Comparison of ENCODE assay signal across 9 cellular contexts in the genomic region with DNA sequence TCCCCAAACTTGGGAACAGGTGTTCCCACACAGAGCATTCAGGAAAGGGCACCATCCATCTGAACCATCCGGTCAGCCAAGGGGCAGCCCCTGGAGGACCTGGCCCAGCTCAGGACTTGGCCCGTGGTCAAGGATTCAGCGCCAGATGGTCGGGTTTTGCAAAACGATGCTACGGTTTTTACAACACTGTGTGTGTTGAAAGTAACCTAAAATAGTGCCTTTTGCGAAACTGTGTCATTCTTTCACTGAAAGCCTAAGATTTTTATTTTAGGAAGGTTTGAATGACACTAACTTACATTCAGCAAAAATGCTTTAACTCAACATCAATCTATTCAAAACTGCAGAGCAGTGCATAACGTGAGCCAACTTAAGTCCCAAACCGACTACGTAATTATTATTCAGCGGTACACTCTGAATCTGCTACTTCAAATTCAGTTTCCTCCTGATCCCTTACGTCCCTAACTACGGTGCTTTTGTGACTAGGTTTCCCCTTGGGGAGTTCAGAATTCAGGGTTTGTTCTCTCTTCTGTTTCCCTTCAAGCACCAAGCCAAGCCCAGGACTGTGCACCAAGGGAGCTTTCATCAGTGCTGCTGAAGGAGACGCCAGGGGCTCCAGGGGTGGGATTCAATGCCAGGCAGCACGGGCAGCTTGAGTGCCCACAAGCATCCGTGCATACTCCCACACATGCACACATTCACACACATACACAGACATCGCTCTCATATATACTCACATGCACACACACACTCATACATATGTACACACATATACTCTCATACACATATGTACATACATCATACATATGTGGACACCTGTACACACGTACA. TPM values are rescaled to one million over a fixed set of nuclear protein-coding genes. Genes with fewer than 3 reads are reported as not detected.
DNase-seq lines count a peak whose midpoint lies in the region; ATAC-seq and TF ChIP-seq lines count a peak whose summit lies in the region.
"Had no signal": no experiment of that assay in that cellular context is flagged by ENCODE, and none has a peak within 500 bp of the region (broad histone marks: within the 10 kb centered on the region; RNA-seq: fewer than 3 reads in every experiment).

No MANE protein-coding gene starts in this region.

- no peak overlapping the region for H3K18ac ChIP-seq in neuronal stem cell (ENCODE audit: low read length)

- H3K27ac ChIP-seq in neuronal stem cell (replicated peaks; ENCODE audit: low read length) (no peak overlapping the region), osteoblast (ENCODE audit: low read depth, low read length) (no peak overlapping the region)

- no peaks in the 10 kb centered on the region for H3K27me3 ChIP-seq in neuronal stem cell (ENCODE audit: control insufficient read depth in 3 of 3, insufficient read depth in 3 of 3, low read depth in 1 of 3, low read length in 3 of 3)
- H3K27me3 ChIP-seq in osteoblast (ENCODE audit: insufficient read depth, low read length), result no peaks in the 10 kb centered on the region
- H3K27me3 ChIP-seq: left lung had no signal

- H3K4ac ChIP-seq in neuronal stem cell (ENCODE audit: low read length), result no peak overlapping the region

- no peak overlapping the region for H3K27ac Mint-ChIP-seq in activated T-cell treated with anti-CD3 and anti-CD28 coated beads, Interleukin-2, amount 50 U/mL, for 72 hours
- H3K27ac Mint-ChIP-seq in glutamatergic neuron (ENCODE audit: unreplicated experiment), result no peak overlapping the region
- H3K27ac Mint-ChIP-seq in Calu3 (ENCODE audit: unreplicated experiment), result no peak overlapping the region

- H4K20me1 ChIP-seq in osteoblast (ENCODE audit: insufficient read depth, low read length), result peaks cover 76% of the 10 kb centered on the region

- no peak overlapping the region for H4K91ac ChIP-seq in neuronal stem cell (ENCODE audit: low read depth, low read length, poor library complexity)

- H3K9me3 ChIP-seq in neuronal stem cell (replicated peaks in 1 of 2; ENCODE audit: control insufficient read depth in 2 of 2, insufficient read depth in 1 of 2, low read depth in 1 of 2, low read length in 2 of 2), result no peaks in the 10 kb centered on the region
- no peaks in the 10 kb centered on the region for H3K9me3 ChIP-seq in osteoblast (ENCODE audit: low read depth, low read length)
- H3K9me3 ChIP-seq: left lung had no signal

- no peak overlapping the region for H3K14ac ChIP-seq in neuronal stem cell (ENCODE audit: low read length)

- intact Hi-C loops in Calu3 (cut with micrococcal nuclease; ENCODE audit: unreplicated experiment), result no loop called here

- H2BK15ac ChIP-seq in neuronal stem cell (ENCODE audit: low read length), result no peak overlapping the region

- peaks cover 32% of the 10 kb centered on the region for H3K79me1 ChIP-seq in neuronal stem cell (ENCODE audit: low read depth, low read length)

- peaks cover 30% of the 10 kb centered on the region for H3K4me1 Mint-ChIP-seq in activated T-cell treated with anti-CD3 and anti-CD28 coated beads, Interleukin-2, amount 50 U/mL, for 72 hours (ENCODE audit: low read depth)
- peaks cover 23% of the 10 kb centered on the region for H3K4me1 Mint-ChIP-seq in glutamatergic neuron (ENCODE audit: low read depth, unreplicated experiment)
- H3K4me1 Mint-ChIP-seq in Calu3 (ENCODE audit: low read depth, unreplicated experiment), result no peaks in the 10 kb centered on the region

- H3K4me3 Mint-ChIP-seq in activated T-cell treated with anti-CD3 and anti-CD28 coated beads, Interleukin-2, amount 50 U/mL, for 72 hours, result no peak overlapping the region
- H3K4me3 Mint-ChIP-seq in glutamatergic neuron (ENCODE audit: unreplicated experiment) (no peak overlapping the region), Calu3 (ENCODE audit: low read depth, unreplicated experiment) (no peak overlapping the region)

- DNase-seq in NAMALWA (ENCODE audit: low spot score) (peak; percentile 47), neuronal stem cell (ENCODE audit: low spot score) (no peak), osteoblast (ENCODE audit: insufficient read length, low spot score, missing footprints) (no peak), glutamatergic neuron (no peak), Calu3 (no peak)
- no peak for DNase-seq in activated T-cell treated with anti-CD3 and anti-CD28 coated beads, Interleukin-2, amount 50 U/mL, for 72 hours

- no peak overlapping the region for H2AK5ac ChIP-seq in neuronal stem cell (ENCODE audit: low read depth, low read length)

- TF ChIP-seq CTCF in osteoblast (IDR thresholded peaks at IDR 0.05; ENCODE audit: extremely low read depth, low read depth, low read length) (no peak), glutamatergic neuron (IDR thresholded peaks at IDR 0.05; ENCODE audit: partially characterized antibody, unreplicated experiment) (no peak), Calu3 (IDR thresholded peaks at IDR 0.05; ENCODE audit: unreplicated experiment) (no peak)

- no peak overlapping the region for H2BK12ac ChIP-seq in neuronal stem cell (ENCODE audit: low read length)

- BruUV-seq in Calu3 (replicated peaks; lab: Mats Ljungman, UMichigan), result no TSS peak

- H4K8ac ChIP-seq in neuronal stem cell (ENCODE audit: low read depth, low read length), result no peak overlapping the region

- peak overlapping the region; percentile 43 for H3K23ac ChIP-seq in neuronal stem cell (ENCODE audit: low read depth, low read length, poor library complexity)

- no peak overlapping the region for H2AFZ ChIP-seq in neuronal stem cell (ENCODE audit: low read length)
- H2AFZ ChIP-seq in osteoblast (ENCODE audit: low read length), result no peak overlapping the region

- H3K4me2 ChIP-seq in neuronal stem cell (ENCODE audit: insufficient read depth, low read length, poor library complexity, severe bottlenecking) (no peak overlapping the region), osteoblast (ENCODE audit: insufficient read depth, low read length) (no peak overlapping the region)

- peak overlapping the region; percentile 13 for H2BK5ac ChIP-seq in neuronal stem cell (ENCODE audit: low read length)

- H2BK120ac ChIP-seq in neuronal stem cell (ENCODE audit: low read depth, low read length), result no peak overlapping the region

- peaks cover 0 to 2% of the 10 kb centered on the region in 2 donors for H3K4me1 ChIP-seq in neuronal stem cell (ENCODE audit: control insufficient read depth in 2 of 2, insufficient read depth in 1 of 2, low read depth in 1 of 2, low read length in 2 of 2)
- no peaks in the 10 kb centered on the region for H3K4me1 ChIP-seq in osteoblast (ENCODE audit: insufficient read depth, low read length)

- H3K9me3 Mint-ChIP-seq in activated T-cell treated with anti-CD3 and anti-CD28 coated beads, Interleukin-2, amount 50 U/mL, for 72 hours, result no peaks in the 10 kb centered on the region
- peaks cover 2% of the 10 kb centered on the region for H3K9me3 Mint-ChIP-seq in glutamatergic neuron (ENCODE audit: unreplicated experiment)
- no peaks in the 10 kb centered on the region for H3K9me3 Mint-ChIP-seq in Calu3 (ENCODE audit: low read depth, unreplicated experiment)

- peaks cover 0 to 3% of the 10 kb centered on the region in 2 donors for H3K36me3 Mint-ChIP-seq in activated T-cell treated with anti-CD3 and anti-CD28 coated beads, Interleukin-2, amount 50 U/mL, for 72 hours (ENCODE audit: insufficient read depth in 2 of 2)
- H3K36me3 Mint-ChIP-seq in glutamatergic neuron (ENCODE audit: unreplicated experiment) (no peaks in the 10 kb centered on the region), Calu3 (ENCODE audit: insufficient read depth, unreplicated experiment) (peaks cover 11% of the 10 kb centered on the region)

- WGBS in neuronal stem cell (ENCODE audit: extremely low coverage in 2 of 2, insufficient read length in 2 of 2, insufficient replicate concordance in 1 of 2), 2 donors, result no CpG with 5 or more reads among the region's 18 CpGs

- peak; percentile 22 for ATAC-seq in GM18868 (IDR thresholded peaks at IDR 0.05; ENCODE audit: unreplicated experiment)
- ATAC-seq in HG02623 (IDR thresholded peaks at IDR 0.05; ENCODE audit: unreplicated experiment), result peak; percentile 20
- ATAC-seq in activated T-cell treated with anti-CD3 and anti-CD28 coated beads, Interleukin-2, amount 50 U/mL, for 72 hours (replicated peaks in 1 of 2), result no peak
- ATAC-seq: left lung had no signal

- H3K4me3 ChIP-seq in neuronal stem cell (ENCODE audit: low read length in 2 of 2) (peak overlapping the region in 1 of 2 donors; percentile 27), osteoblast (ENCODE audit: insufficient read depth, low read length) (no peak overlapping the region)
- H3K4me3 ChIP-seq: left lung had no signal

- H3K36me3 ChIP-seq in neuronal stem cell (replicated peaks in 1 of 2; ENCODE audit: control insufficient read depth in 2 of 2, insufficient read depth in 2 of 2, low read length in 2 of 2) (peaks cover 35 to 70% of the 10 kb centered on the region in 2 donors), osteoblast (ENCODE audit: insufficient read depth, low read length) (peaks cover 30% of the 10 kb centered on the region)

- peak overlapping the region; percentile 2 for H3K9ac ChIP-seq in neuronal stem cell (ENCODE audit: low read depth, low read length, poor library complexity)

- CTCF ChIA-PET in Calu3 (lab: Charles Lee), result no interaction called here

- peaks cover 27% of the 10 kb centered on the region for H3K79me2 ChIP-seq in osteoblast (ENCODE audit: insufficient read depth, low read length)

- no peaks in the 10 kb centered on the region for H3K27me3 Mint-ChIP-seq in activated T-cell treated with anti-CD3 and anti-CD28 coated beads, Interleukin-2, amount 50 U/mL, for 72 hours (ENCODE audit: low read depth)
- H3K27me3 Mint-ChIP-seq in glutamatergic neuron (ENCODE audit: unreplicated experiment) (peaks cover 3% of the 10 kb centered on the region), Calu3 (ENCODE audit: unreplicated experiment) (no peaks in the 10 kb centered on the region)

RNA-seq across cellular contexts. Expression of gene LPCAT1, which starts 25.8 kb away (rescaled TPM):
- 92.2 TPM for polyA plus RNA-seq in neuronal stem cell (2013, experiment 1 of 2)
- 93.4 TPM for polyA plus RNA-seq in neuronal stem cell (2013, experiment 2 of 2)
- total RNA-seq in activated T-cell treated with anti-CD3 and anti-CD28 coated beads, Interleukin-2, amount 50 U/mL, for 72 hours, result 10 to 100 TPM; 31.3 to 37.7 TPM
- 11.6 and 15.6 TPM in 2 replicates for total RNA-seq in osteoblast
- total RNA-seq in glutamatergic neuron (ENCODE audit: unreplicated experiment), result 113 TPM
- total RNA-seq in Calu3 (2022), result 42.3 and 43.8 TPM in 2 replicates

RNA-seq across cellular contexts. Expression of gene SLC6A3, which starts 52.8 kb away (rescaled TPM):
- 0.26 TPM for polyA plus RNA-seq in neuronal stem cell (2013, experiment 1 of 2)
- polyA plus RNA-seq in neuronal stem cell (2013, experiment 2 of 2), result 0.15 TPM
- not detected for total RNA-seq in activated T-cell treated with anti-CD3 and anti-CD28 coated beads, Interleukin-2, amount 50 U/mL, for 72 hours
- total RNA-seq in osteoblast (not detected in 2 replicates), glutamatergic neuron (ENCODE audit: unreplicated experiment) (22.4 TPM), Calu3 (2022) (not detected in 2 replicates)

Comparison
In these comparisons a context has a peak if more than half of its experiments do, and no peak if none do; other contexts are left out.
1. ATAC-seq: peak in GM18868 (single experiment) and HG02623 (single experiment); none in activated T-cell treated with anti-CD3 and anti-CD28 coated beads, Interleukin-2, amount 50 U/mL, for 72 hours (0 of 2).
2. RNA of gene SLC6A3, which starts 52.8 kb away (total RNA-seq): 22.4 TPM in glutamatergic neuron (single experiment); not detected in activated T-cell treated with anti-CD3 and anti-CD28 coated beads, Interleukin-2, amount 50 U/mL, for 72 hours, not detected in osteoblast and not detected in Calu3; every median in the first group is over 10 times any median in the second.